ENCODE assay signal across 19 cellular contexts in the genomic region with DNA sequence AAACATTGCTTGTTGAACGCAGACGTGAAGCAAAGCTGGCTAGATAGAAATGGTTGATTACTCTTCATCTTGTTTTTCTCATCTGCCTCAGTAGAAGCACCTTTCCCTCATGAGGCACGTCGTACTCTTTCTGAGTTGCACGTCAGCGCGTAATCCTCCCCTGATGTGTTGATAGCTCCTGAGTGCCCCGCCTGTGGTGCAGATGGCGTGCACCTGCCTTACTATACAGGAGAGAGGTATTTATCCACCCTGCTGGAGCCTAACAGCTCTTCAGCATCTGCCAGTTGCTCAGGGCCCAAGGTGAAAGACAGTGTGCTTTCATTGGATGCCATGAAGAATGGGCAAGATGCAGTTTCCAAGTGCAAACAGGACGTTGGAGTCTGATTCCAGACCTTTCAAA. TPM values are rescaled to one million over a fixed set of nuclear protein-coding genes. Genes with fewer than 3 reads are reported as not detected.
DNase-seq lines count a peak whose midpoint lies in the region; ATAC-seq and TF ChIP-seq lines count a peak whose summit lies in the region.
"Had no signal": no experiment of that assay in that cellular context is flagged by ENCODE, and none has a peak within 500 bp of the region (broad histone marks: within the 10 kb centered on the region; RNA-seq: fewer than 3 reads in every experiment).

No MANE protein-coding gene starts in this region.

- no peaks in the 10 kb centered on the region for H3K27me3 ChIP-seq in heart right ventricle
- H3K27me3 ChIP-seq: ascending aorta had no signal

- intact Hi-C loops in heart right ventricle (cut with DNase I): no loop called here

- H3K4me3 ChIP-seq in heart right ventricle: no peak overlapping the region
- H3K4me3 ChIP-seq: ascending aorta, GM23338, lower lobe of right lung, SK-N-MC had no signal

- DNase-seq in COR-L47 (lab: John Stamatoyannopoulos, UW) (peak; percentile 98), NCI-H146 treated with DMSO at 0.1 percent for 48 hours (lab: John Stamatoyannopoulos, UW; ENCODE audit: unreplicated experiment) (peak; percentile 99), NCI-H345 (lab: John Stamatoyannopoulos, UW) (peak; percentile 99), heart right ventricle (no peak)
- no peak for DNase-seq in activated naive CD4-positive, alpha-beta T cell (lab: John Stamatoyannopoulos, UW)
- DNase-seq: activated CD4-positive, alpha-beta T cell treated with anti-CD3 and anti-CD28 coated beads for 1 hour; activated naive CD4-positive, alpha-beta T cell treated with anti-CD3 and anti-CD28 coated beads, Interleukin-2, amount 10 ng/mL, durations not matched to agents 7 days and 5 days; endodermal cell; lower lobe of right lung; NCI-H82; stimulated activated CD4-positive, alpha-beta T cell treated with anti-CD3 and anti-CD28 coated beads, Interleukin-2, amount 100 ng/mL, for 48 hours had no signal

- 86 to 90% methylated on average over 10 of the region's 10 CpGs for WGBS in heart right ventricle, 2 donors

- H3K4me1 ChIP-seq in heart right ventricle: peaks cover 0 to 3% (median 0%) of the 10 kb centered on the region in 9 donors
- H3K4me1 ChIP-seq: ascending aorta, lower lobe of right lung, parathyroid adenoma had no signal

- ATAC-seq in HG03565 (IDR thresholded peaks at IDR 0.05; ENCODE audit: unreplicated experiment) (no peak), heart right ventricle (no peak), GM18867 (IDR thresholded peaks at IDR 0.05; ENCODE audit: unreplicated experiment) (no peak)
- ATAC-seq: GM23338, lower lobe of right lung, Panc1 had no signal

- no peaks in the 10 kb centered on the region for H3K9me3 ChIP-seq in heart right ventricle
- H3K9me3 ChIP-seq: ascending aorta, lower lobe of right lung had no signal

- no peak for TF ChIP-seq CTCF in heart right ventricle (IDR thresholded peaks at IDR 0.05)

- H3K36me3 ChIP-seq in heart right ventricle: peaks cover 0 to 100% (median 70%) of the 10 kb centered on the region in 9 donors

- H3K27ac ChIP-seq in angular gyrus (ENCODE audit: low read depth, low read length) (peak overlapping the region; percentile 68), heart right ventricle (no peak overlapping the region)
- H3K27ac ChIP-seq: ascending aorta, lower lobe of right lung, parathyroid adenoma, SK-N-MC had no signal

RNA-seq across cellular contexts. Expression of a gene that starts 18.0 kb away (rescaled TPM):
- 1 to 10 TPM in 9 of 10 donors, under 1 TPM in 1; 0.94 to 4.5 (median 2.5) TPM for total RNA-seq in heart right ventricle
- 1 to 10 TPM in 1 of 2 donors, not detected in 1; 1.1 TPM for polyA plus RNA-seq in heart right ventricle
- total RNA-seq: ascending aorta had no signal

Comparison
In these comparisons a context has a peak if more than half of its experiments do, and no peak if none do; other contexts are left out.
1. DNase-seq: peak in COR-L47 (single experiment), NCI-H146 treated with DMSO at 0.1 percent for 48 hours (single experiment) and NCI-H345 (single experiment); none in activated naive CD4-positive, alpha-beta T cell (0 of 4) and heart right ventricle (0 of 2).